ENCODE assay signal across 8 cellular contexts in genomic region chr15:101293122-101293521, GRCh38. TPM values are rescaled to one million over a fixed set of nuclear protein-coding genes. Genes with fewer than 3 reads are reported as not detected.
A peak's percentile ranks its signal among the peaks of the same experiment; 100 is the strongest.
DNase-seq lines count a peak whose midpoint lies in the region; ATAC-seq lines count a peak whose summit lies in the region.

No MANE protein-coding gene starts in this region.

- no peaks in the 10 kb centered on the region for H3K27me3 ChIP-seq in CD8-positive, alpha-beta memory T cell (ENCODE audit: insufficient read depth, low read length, poor library complexity, severe bottlenecking)
- H3K27me3 ChIP-seq in Karpas-422 (ENCODE audit: low read length), result no peaks in the 10 kb centered on the region

- no peak overlapping the region for H3K27ac ChIP-seq in CD8-positive, alpha-beta memory T cell (ENCODE audit: low read depth, low read length)
- H3K27ac ChIP-seq in Karpas-422 (ENCODE audit: low read length), result peak overlapping the region; percentile 85; the same call in 1 of the 2 replicates

- H3K4me3 ChIP-seq in CD8-positive, alpha-beta memory T cell (ENCODE audit: low read length), result peak overlapping the region; percentile 93
- peak overlapping the region; percentile 91 for H3K4me3 ChIP-seq in Karpas-422 (ENCODE audit: low read length)

- no peaks in the 10 kb centered on the region for H3K9me3 Mint-ChIP-seq in CD8-positive, alpha-beta memory T cell
- H3K9me3 Mint-ChIP-seq in central memory CD8-positive, alpha-beta T cell, result no peaks in the 10 kb centered on the region
- H3K9me3 Mint-ChIP-seq in natural killer cell treated with Interleukin-12 subunit alpha and Interleukin-12 subunit beta and Interleukin-15 and Interleukin-18, amount 100 ng/mL, for 72 hours, result no peaks in the 10 kb centered on the region

- H3K27ac Mint-ChIP-seq in CD8-positive, alpha-beta memory T cell, result peak overlapping the region in 7 of 8 donors; percentile 87 to 98 (median 97)
- H3K27ac Mint-ChIP-seq in central memory CD8-positive, alpha-beta T cell (ENCODE audit: low read depth), result peak overlapping the region; percentile 97
- peak overlapping the region; percentile 97 to 98 for H3K27ac Mint-ChIP-seq in natural killer cell treated with Interleukin-12 subunit alpha and Interleukin-12 subunit beta and Interleukin-15 and Interleukin-18, amount 100 ng/mL, for 72 hours

- peaks cover 68% of the 10 kb centered on the region for H3K79me2 ChIP-seq in Karpas-422 (ENCODE audit: low read length)

- peak overlapping the region; percentile 91 to 96 (median 93) for H3K4me3 Mint-ChIP-seq in CD8-positive, alpha-beta memory T cell
- H3K4me3 Mint-ChIP-seq in central memory CD8-positive, alpha-beta T cell, result peak overlapping the region; percentile 93
- H3K4me3 Mint-ChIP-seq in natural killer cell treated with Interleukin-12 subunit alpha and Interleukin-12 subunit beta and Interleukin-15 and Interleukin-18, amount 100 ng/mL, for 72 hours, result peak overlapping the region; percentile 98

- H3K9me3 ChIP-seq in CD8-positive, alpha-beta memory T cell (ENCODE audit: low read length), result no peaks in the 10 kb centered on the region
- no peaks in the 10 kb centered on the region for H3K9me3 ChIP-seq in Karpas-422 (ENCODE audit: low read length)

- H3K4me1 ChIP-seq in CD8-positive, alpha-beta memory T cell (ENCODE audit: insufficient read depth, low read length), result peaks cover 33% of the 10 kb centered on the region
- peaks cover 28% of the 10 kb centered on the region for H3K4me1 ChIP-seq in Karpas-422 (ENCODE audit: low read length)

- H3K4me1 Mint-ChIP-seq in CD8-positive, alpha-beta memory T cell, result peaks cover 57 to 75% (median 64%) of the 10 kb centered on the region in 3 donors
- H3K4me1 Mint-ChIP-seq in central memory CD8-positive, alpha-beta T cell, result peaks cover 50% of the 10 kb centered on the region
- peaks cover 39 to 46% of the 10 kb centered on the region in 2 donors for H3K4me1 Mint-ChIP-seq in natural killer cell treated with Interleukin-12 subunit alpha and Interleukin-12 subunit beta and Interleukin-15 and Interleukin-18, amount 100 ng/mL, for 72 hours (ENCODE audit: low read depth in 2 of 2)

- DNase-seq in CD8-positive, alpha-beta memory T cell, result no peak
- peak; percentile 66 for DNase-seq in Karpas-422
- no peak for DNase-seq in central memory CD8-positive, alpha-beta T cell (ENCODE audit: low spot score in 2 of 2)
- DNase-seq in natural killer cell treated with Interleukin-12 subunit alpha and Interleukin-12 subunit beta and Interleukin-15 and Interleukin-18, amount 100 ng/mL, for 72 hours (ENCODE audit: low spot score), result no peak
- no peak for DNase-seq in dedifferentiated amniotic fluid mesenchymal stem cell (ENCODE audit: extremely low spot score)
- DNase-seq in NCI-H82 (lab: John Stamatoyannopoulos, UW), result no peak
- no peak for DNase-seq in T-helper 9 cell

- peak overlapping the region; percentile 89 for H3K4me2 ChIP-seq in Karpas-422 (ENCODE audit: low read depth, low read length, poor library complexity, severe bottlenecking)

- H3K36me3 ChIP-seq in CD8-positive, alpha-beta memory T cell (ENCODE audit: insufficient read depth, low read length), result peaks cover 25% of the 10 kb centered on the region
- H3K36me3 ChIP-seq in Karpas-422 (ENCODE audit: insufficient read depth, low read length), result peaks cover 32% of the 10 kb centered on the region

- H2AFZ ChIP-seq in Karpas-422 (ENCODE audit: low read length), result no peak overlapping the region

- H3K27me3 Mint-ChIP-seq in CD8-positive, alpha-beta memory T cell, result peaks cover 0 to 3% of the 10 kb centered on the region in 2 donors
- no peaks in the 10 kb centered on the region for H3K27me3 Mint-ChIP-seq in central memory CD8-positive, alpha-beta T cell
- no peaks in the 10 kb centered on the region for H3K27me3 Mint-ChIP-seq in natural killer cell treated with Interleukin-12 subunit alpha and Interleukin-12 subunit beta and Interleukin-15 and Interleukin-18, amount 100 ng/mL, for 72 hours

- peak overlapping the region; percentile 95 for H3K9ac ChIP-seq in Karpas-422 (ENCODE audit: low read length)

- POLR2A ChIA-PET in CD8-positive, alpha-beta memory T cell (lab: Charles Lee), result interaction anchor here (1.0 to 2.3 kb wide), 2 partner anchors 17 to 359 kb away, joined by 4 to 8 read pairs; partner anchors contain the start of gene TM2D3

- CTCF ChIA-PET in CD8-positive, alpha-beta memory T cell (lab: Charles Lee), result interaction anchor here (1.3 to 4.3 kb wide), 4 partner anchors 25 to 360 kb away, joined by 3 to 31 read pairs (median 6); no protein-coding TSS in a partner anchor

- 0 out of 2 replicates have a peak, but pooled peaks cover 3% of the 10 kb centered on the region for H3K9me2 ChIP-seq in Karpas-422 (replicated peaks; ENCODE audit: insufficient read depth, low read length)

- H4K20me1 ChIP-seq in Karpas-422 (ENCODE audit: insufficient read depth, low read depth, low read length), result peaks cover 39% of the 10 kb centered on the region

- peaks cover 4 to 54% (median 12%) of the 10 kb centered on the region in 3 donors for H3K36me3 Mint-ChIP-seq in CD8-positive, alpha-beta memory T cell
- peaks cover 48% of the 10 kb centered on the region for H3K36me3 Mint-ChIP-seq in central memory CD8-positive, alpha-beta T cell (ENCODE audit: insufficient read depth)
- H3K36me3 Mint-ChIP-seq in natural killer cell treated with Interleukin-12 subunit alpha and Interleukin-12 subunit beta and Interleukin-15 and Interleukin-18, amount 100 ng/mL, for 72 hours, result peaks cover 33% of the 10 kb centered on the region

- ATAC-seq in central memory CD8-positive, alpha-beta T cell (replicated peaks; ENCODE audit: extremely low read depth, poor library complexity, severe bottlenecking), result no peak
- ATAC-seq in natural killer cell treated with Interleukin-12 subunit alpha and Interleukin-12 subunit beta and Interleukin-15 and Interleukin-18, amount 100 ng/mL, for 72 hours, result no peak
- no peak for ATAC-seq in GM21447 (IDR thresholded peaks at IDR 0.05; ENCODE audit: unreplicated experiment)

RNA-seq across cellular contexts. Expression of gene SNRPA1, which starts 1.9 kb away (rescaled TPM):
- 100 to 1,000 TPM; 213 to 225 TPM for total RNA-seq in CD8-positive, alpha-beta memory T cell
- 74.4 TPM for polyA plus RNA-seq in CD8-positive, alpha-beta memory T cell
- 52.3 and 53.4 TPM in 2 replicates for total RNA-seq in Karpas-422 (2014; rRNA removed; shearing (Covaris generic); ENCODE audit: low replicate concordance)
- total RNA-seq in natural killer cell treated with Interleukin-12 subunit alpha and Interleukin-12 subunit beta and Interleukin-15 and Interleukin-18, amount 100 ng/mL, for 72 hours, result 100 to 1,000 TPM; 114 to 161 TPM

RNA-seq across cellular contexts. Expression of gene SELENOS, which starts 15.8 kb away (rescaled TPM):
- 10 to 100 TPM; 46.7 to 47.8 TPM for total RNA-seq in CD8-positive, alpha-beta memory T cell
- 81.2 TPM for polyA plus RNA-seq in CD8-positive, alpha-beta memory T cell
- 14.9 and 27.2 TPM in 2 replicates for total RNA-seq in Karpas-422 (2014; rRNA removed; shearing (Covaris generic); ENCODE audit: low replicate concordance)
- total RNA-seq in natural killer cell treated with Interleukin-12 subunit alpha and Interleukin-12 subunit beta and Interleukin-15 and Interleukin-18, amount 100 ng/mL, for 72 hours, result 100 to 1,000 TPM in 1 of 2 donors, 10 to 100 TPM in 1; 68.3 to 113 TPM

RNA-seq across cellular contexts. Expression of gene CHSY1, which starts 41.3 kb away (rescaled TPM):
- total RNA-seq in CD8-positive, alpha-beta memory T cell, result 10 to 100 TPM; 49.4 to 49.7 TPM
- 3.6 TPM for polyA plus RNA-seq in CD8-positive, alpha-beta memory T cell
- total RNA-seq in Karpas-422 (2014; rRNA removed; shearing (Covaris generic); ENCODE audit: low replicate concordance), result 10.5 and 11.4 TPM in 2 replicates
- total RNA-seq in natural killer cell treated with Interleukin-12 subunit alpha and Interleukin-12 subunit beta and Interleukin-15 and Interleukin-18, amount 100 ng/mL, for 72 hours, result 10 to 100 TPM; 91.2 to 93.3 TPM
